14 cellular contexts compared by ENCODE assay signal in the genomic region with DNA sequence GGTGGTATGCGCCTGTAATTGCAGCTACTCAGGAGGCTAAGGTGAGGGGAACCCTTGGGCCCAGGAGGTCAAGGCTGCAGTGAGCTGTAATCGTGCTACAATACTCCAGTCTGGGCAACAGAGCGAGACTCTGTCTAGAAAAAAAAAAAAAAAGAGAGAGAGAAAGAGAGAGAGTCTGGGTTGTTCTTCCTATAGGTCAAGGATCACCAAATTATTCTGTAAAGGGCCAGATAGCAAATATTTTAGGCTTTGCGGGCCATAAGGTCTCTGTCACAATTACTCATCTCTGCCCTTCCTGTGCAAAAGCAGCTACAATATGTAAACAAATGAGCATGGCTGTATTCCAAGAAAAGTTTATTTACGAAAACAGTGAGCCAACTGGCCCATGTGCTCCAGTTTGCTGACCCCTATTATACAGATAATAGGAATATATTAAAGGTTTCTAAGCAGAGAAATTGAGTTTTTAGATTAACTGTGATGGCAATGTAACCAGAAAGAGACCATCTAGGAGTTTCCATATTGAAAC. TPM values are rescaled to one million over a fixed set of nuclear protein-coding genes. Genes with fewer than 3 reads are reported as not detected.
DNase-seq lines count a peak whose midpoint lies in the region; ATAC-seq and TF ChIP-seq lines count a peak whose summit lies in the region.
"Had no signal": no experiment of that assay in that cellular context is flagged by ENCODE, and none has a peak within 500 bp of the region (broad histone marks: within the 10 kb centered on the region; RNA-seq: fewer than 3 reads in every experiment).

No MANE protein-coding gene starts in this region.

- no peak overlapping the region for H3K23ac ChIP-seq in trophoblast cell (ENCODE audit: low read length)

- no peaks in the 10 kb centered on the region for H3K27me3 ChIP-seq in Karpas-422 (ENCODE audit: low read length)
- no peaks in the 10 kb centered on the region for H3K27me3 ChIP-seq in trophoblast cell (ENCODE audit: insufficient read depth, low read length)
- H3K27me3 ChIP-seq: hepatocyte had no signal

- H3K4me2 ChIP-seq in Karpas-422 (ENCODE audit: low read depth, low read length, poor library complexity, severe bottlenecking): peak overlapping the region; percentile 87
- H3K4me2 ChIP-seq in trophoblast cell (ENCODE audit: low read length): no peak overlapping the region

- H4K8ac ChIP-seq in trophoblast cell (ENCODE audit: low read depth, low read length): no peak overlapping the region

- H3K4ac ChIP-seq in trophoblast cell (ENCODE audit: low read depth, low read length): peak overlapping the region; percentile 12

- H2AFZ ChIP-seq in Karpas-422 (ENCODE audit: low read length) (no peak overlapping the region), trophoblast cell (ENCODE audit: insufficient read depth, low read length, poor library complexity) (no peak overlapping the region)
- H2AFZ ChIP-seq: hepatocyte had no signal

- H2BK120ac ChIP-seq in trophoblast cell (ENCODE audit: insufficient read depth, low read length, poor library complexity): no peak overlapping the region

- no peak overlapping the region for H3K9ac ChIP-seq in Karpas-422 (ENCODE audit: low read length)
- H3K9ac ChIP-seq in trophoblast cell (ENCODE audit: low read length): no peak overlapping the region

- DNase-seq in activated CD8-positive, alpha-beta memory T cell treated with anti-CD3 and anti-CD28 coated beads, Interleukin-2, amount 10 ng/mL, durations not matched to agents 7 days and 5 days: no peak
- DNase-seq in activated CD8-positive, alpha-beta memory T cell treated with anti-CD3 and anti-CD28 coated beads, Interleukin-2, amount 50 U/mL, for 4 hours: no peak
- DNase-seq in Karpas-422 (no peak), trophoblast cell (no peak), NCI-H1694 treated with DMSO at 0.1 percent for 48 hours (lab: John Stamatoyannopoulos, UW) (no peak)
- DNase-seq: activated naive CD8-positive, alpha-beta T cell treated with anti-CD3 and anti-CD28 coated beads, Interleukin-2, amount 10 ng/mL, durations not matched to agents 7 days and 5 days; NCI-H1436; occipital lobe had no signal

- H3K9me2 ChIP-seq in Karpas-422 (replicated peaks; ENCODE audit: insufficient read depth, low read length): no peaks in the 10 kb centered on the region

- no peak overlapping the region for H2AK5ac ChIP-seq in trophoblast cell (ENCODE audit: low read length)

- no peak overlapping the region for H4K91ac ChIP-seq in trophoblast cell (ENCODE audit: low read depth, low read length)

- H3K27ac ChIP-seq in Karpas-422 (ENCODE audit: low read length) (no peak overlapping the region), trophoblast cell (ENCODE audit: low read depth, low read length) (no peak overlapping the region)
- H3K27ac ChIP-seq: hepatocyte had no signal

- no peak overlapping the region for H3K18ac ChIP-seq in trophoblast cell (ENCODE audit: low read length)

- H3K14ac ChIP-seq in trophoblast cell (ENCODE audit: low read length): no peak overlapping the region

- H3K4me1 Mint-ChIP-seq in activated CD8-positive, alpha-beta memory T cell treated with anti-CD3 and anti-CD28 coated beads, Interleukin-2, amount 10 ng/mL, durations not matched to agents 7 days and 5 days: peaks cover 41% of the 10 kb centered on the region
- peaks cover 47% of the 10 kb centered on the region for H3K4me1 Mint-ChIP-seq in brain

- H3K9me3 Mint-ChIP-seq in activated CD8-positive, alpha-beta memory T cell treated with anti-CD3 and anti-CD28 coated beads, Interleukin-2, amount 10 ng/mL, durations not matched to agents 7 days and 5 days (ENCODE audit: low read depth): no peaks in the 10 kb centered on the region
- peaks cover 0 to 2% (median 0%) of the 10 kb centered on the region in 5 experiments for H3K9me3 Mint-ChIP-seq in brain
- H3K9me3 Mint-ChIP-seq: activated naive CD8-positive, alpha-beta T cell treated with anti-CD3 and anti-CD28 coated beads, Interleukin-2, amount 10 ng/mL, durations not matched to agents 7 days and 5 days; T-helper 2 cell treated with Interferon-gamma antibody and Interleukin-4, amounts not matched to agents 5 μg/mL and 100 μg/mL, for 36 hours had no signal

- TF ChIP-seq CTCF in brain (conservative IDR thresholded peaks at IDR 0.05): no peak

- H3K4me3 ChIP-seq in Karpas-422 (ENCODE audit: low read length) (peak overlapping the region; percentile 100), trophoblast cell (ENCODE audit: low read depth, low read length) (no peak overlapping the region)
- H3K4me3 ChIP-seq: hepatocyte, lung had no signal

- no peaks in the 10 kb centered on the region for H3K27me3 Mint-ChIP-seq in activated CD8-positive, alpha-beta memory T cell treated with anti-CD3 and anti-CD28 coated beads, Interleukin-2, amount 10 ng/mL, durations not matched to agents 7 days and 5 days
- peaks cover 15% of the 10 kb centered on the region for H3K27me3 Mint-ChIP-seq in brain
- H3K27me3 Mint-ChIP-seq: activated naive CD8-positive, alpha-beta T cell treated with anti-CD3 and anti-CD28 coated beads, Interleukin-2, amount 10 ng/mL, durations not matched to agents 7 days and 5 days had no signal

- H2BK5ac ChIP-seq in trophoblast cell (ENCODE audit: low read depth, low read length, poor library complexity): no peak overlapping the region

- H3K4me1 ChIP-seq in Karpas-422 (ENCODE audit: low read length) (peaks cover 44% of the 10 kb centered on the region), trophoblast cell (ENCODE audit: control insufficient read depth in 1 of 2, insufficient read depth in 2 of 2, low read length in 2 of 2) (peaks cover 0 to 1% of the 10 kb centered on the region in 2 experiments)

- no peak overlapping the region for H4K12ac ChIP-seq in trophoblast cell (ENCODE audit: low read depth, low read length)

- WGBS in trophoblast cell (ENCODE audit: extremely low coverage, insufficient coverage, insufficient read length): no CpG with 5 or more reads among the region's 5 CpGs

- peak overlapping the region; percentile 46 for H3K27ac Mint-ChIP-seq in activated CD8-positive, alpha-beta memory T cell treated with anti-CD3 and anti-CD28 coated beads, Interleukin-2, amount 10 ng/mL, durations not matched to agents 7 days and 5 days
- no peak overlapping the region for H3K27ac Mint-ChIP-seq in brain
- H3K27ac Mint-ChIP-seq: activated naive CD8-positive, alpha-beta T cell treated with anti-CD3 and anti-CD28 coated beads, Interleukin-2, amount 10 ng/mL, durations not matched to agents 7 days and 5 days; T-helper 2 cell treated with Interferon-gamma antibody and Interleukin-4, amounts not matched to agents 5 μg/mL and 100 μg/mL, for 36 hours had no signal

- no peak overlapping the region for H3K4me3 Mint-ChIP-seq in activated CD8-positive, alpha-beta memory T cell treated with anti-CD3 and anti-CD28 coated beads, Interleukin-2, amount 10 ng/mL, durations not matched to agents 7 days and 5 days
- H3K4me3 Mint-ChIP-seq in brain: peak overlapping the region in 3 of 5 experiments; percentile 49 to 100 (median 54)

- peaks cover 6% of the 10 kb centered on the region for H3K79me1 ChIP-seq in trophoblast cell (ENCODE audit: low read length)

- no peaks in the 10 kb centered on the region for H3K9me3 ChIP-seq in Karpas-422 (ENCODE audit: low read length)
- H3K9me3 ChIP-seq in trophoblast cell (ENCODE audit: insufficient read depth, low read depth, low read length): no peaks in the 10 kb centered on the region

- CTCF ChIA-PET in activated CD8-positive, alpha-beta memory T cell treated with anti-CD3 and anti-CD28 coated beads, Interleukin-2, amount 10 ng/mL, durations not matched to agents 7 days and 5 days (lab: Charles Lee): interaction anchor here (0.7 to 1.5 kb wide), 4 partner anchors 10 to 324 kb away, joined by 3 to 4 read pairs (median 4); a partner anchor contains a TSS

- no peak for ATAC-seq in activated CD8-positive, alpha-beta memory T cell treated with anti-CD3 and anti-CD28 coated beads, Interleukin-2, amount 10 ng/mL, durations not matched to agents 7 days and 5 days
- ATAC-seq in GM21529 (IDR thresholded peaks at IDR 0.05; ENCODE audit: unreplicated experiment) (no peak), HG03378 (IDR thresholded peaks at IDR 0.05; ENCODE audit: unreplicated experiment) (no peak)

- H3K36me3 Mint-ChIP-seq in activated CD8-positive, alpha-beta memory T cell treated with anti-CD3 and anti-CD28 coated beads, Interleukin-2, amount 10 ng/mL, durations not matched to agents 7 days and 5 days: peaks cover 18% of the 10 kb centered on the region
- H3K36me3 Mint-ChIP-seq in brain: no peaks in the 10 kb centered on the region

- H4K20me1 ChIP-seq in Karpas-422 (ENCODE audit: insufficient read depth, low read depth, low read length): no peaks in the 10 kb centered on the region

- H3K36me3 ChIP-seq in Karpas-422 (ENCODE audit: insufficient read depth, low read length) (peaks cover under 1% of the 10 kb centered on the region; the same call in 1 of the 2 replicates), trophoblast cell (ENCODE audit: control insufficient read depth in 1 of 2, insufficient read depth in 2 of 2, low read length in 2 of 2) (no peaks in the 10 kb centered on the region)

- H2BK12ac ChIP-seq in trophoblast cell (ENCODE audit: low read length): no peak overlapping the region

- peaks cover 95% of the 10 kb centered on the region for H3K79me2 ChIP-seq in Karpas-422 (ENCODE audit: low read length)
- H3K79me2 ChIP-seq in trophoblast cell (ENCODE audit: control insufficient read depth, insufficient read depth, low read length, poor library complexity): peaks cover 10% of the 10 kb centered on the region

RNA-seq across cellular contexts. Expression of a gene that starts 2.1 kb away (rescaled TPM):
- total RNA-seq in activated CD8-positive, alpha-beta memory T cell treated with anti-CD3 and anti-CD28 coated beads, Interleukin-2, amount 10 ng/mL, durations not matched to agents 7 days and 5 days: 10 to 100 TPM; 17.1 to 17.3 TPM
- 8.4 and 14.8 TPM in 2 replicates for total RNA-seq in Karpas-422 (2014; rRNA removed; shearing (Covaris generic); ENCODE audit: low replicate concordance)
- 1.4 TPM for polyA plus RNA-seq in brain (ENCODE audit: insufficient read depth, low read depth, low replicate concordance)
- polyA plus RNA-seq in trophoblast cell (2013): 7.6 and 7.7 TPM in 2 replicates

RNA-seq across cellular contexts. Expression of a gene that starts 2.3 kb away (rescaled TPM):
- total RNA-seq in activated CD8-positive, alpha-beta memory T cell treated with anti-CD3 and anti-CD28 coated beads, Interleukin-2, amount 10 ng/mL, durations not matched to agents 7 days and 5 days: 10 to 100 TPM; 18.1 to 22.3 TPM
- total RNA-seq in Karpas-422 (2014; rRNA removed; shearing (Covaris generic); ENCODE audit: low replicate concordance): 39.3 and 71.1 TPM in 2 replicates
- 1.6 TPM for polyA plus RNA-seq in brain (ENCODE audit: insufficient read depth, low read depth, low replicate concordance)
- polyA plus RNA-seq in trophoblast cell (2013): 6.4 and 7.5 TPM in 2 replicates

RNA-seq across cellular contexts. Expression of a gene that starts 47.4 kb away (rescaled TPM):
- total RNA-seq in activated CD8-positive, alpha-beta memory T cell treated with anti-CD3 and anti-CD28 coated beads, Interleukin-2, amount 10 ng/mL, durations not matched to agents 7 days and 5 days: under 1 TPM; 0.68 to 0.82 TPM
- total RNA-seq in Karpas-422 (2014; rRNA removed; shearing (Covaris generic); ENCODE audit: low replicate concordance): 3.5 and 5.2 TPM in 2 replicates
- not detected for polyA plus RNA-seq in brain (ENCODE audit: insufficient read depth, low read depth, low replicate concordance)
- polyA plus RNA-seq in trophoblast cell (2013): 0.42 and 0.46 TPM in 2 replicates
